9 cellular contexts compared by ENCODE assay signal in genomic region chr19:31220540-31220939, GRCh38.
DNase-seq lines count a peak whose midpoint lies in the region; ATAC-seq, FAIRE-seq and TF ChIP-seq lines count a peak whose summit lies in the region.
"Had no signal": no experiment of that assay in that cellular context is flagged by ENCODE, and none has a peak within 500 bp of the region (broad histone marks: within the 10 kb centered on the region; RNA-seq: fewer than 3 reads in every experiment).

No MANE protein-coding gene starts in this region.

- H3K4me1 Mint-ChIP-seq in activated CD8-positive, alpha-beta memory T cell treated with anti-CD3 and anti-CD28 coated beads, Interleukin-2, amount 10 ng/mL, durations not matched to agents 7 days and 5 days = peaks cover 19% of the 10 kb centered on the region
- peaks cover 12% of the 10 kb centered on the region for H3K4me1 Mint-ChIP-seq in stimulated activated effector memory CD8-positive, alpha-beta T cell treated with anti-CD3 and anti-CD28 coated beads, Interleukin-12 subunit alpha, Interleukin-12 subunit beta, amount 100 ng/mL, for 72 hours
- no peaks in the 10 kb centered on the region for H3K4me1 Mint-ChIP-seq in glutamatergic neuron (ENCODE audit: low read depth, unreplicated experiment)

- H3K36me3 Mint-ChIP-seq in activated CD8-positive, alpha-beta memory T cell treated with anti-CD3 and anti-CD28 coated beads, Interleukin-2, amount 10 ng/mL, durations not matched to agents 7 days and 5 days = peaks cover 11% of the 10 kb centered on the region
- H3K36me3 Mint-ChIP-seq in stimulated activated effector memory CD8-positive, alpha-beta T cell treated with anti-CD3 and anti-CD28 coated beads, Interleukin-12 subunit alpha, Interleukin-12 subunit beta, amount 100 ng/mL, for 72 hours = no peaks in the 10 kb centered on the region
- H3K36me3 Mint-ChIP-seq in glutamatergic neuron (ENCODE audit: unreplicated experiment) = no peaks in the 10 kb centered on the region

- in situ Hi-C loops in K562 (cut with MboI) = no loop called here

- CTCF ChIA-PET in activated CD8-positive, alpha-beta memory T cell treated with anti-CD3 and anti-CD28 coated beads, Interleukin-2, amount 10 ng/mL, durations not matched to agents 7 days and 5 days (lab: Charles Lee) = no interaction called here
- CTCF ChIA-PET in K562 (lab: Yijun Ruan, JAX; ENCODE audit: low intra/inter-chr PET ratio) = no interaction called here

- H3K9me1 ChIP-seq in K562 (ENCODE audit: control insufficient read depth, insufficient read depth, low read length) = no peaks in the 10 kb centered on the region

- ATAC-seq in activated CD8-positive, alpha-beta memory T cell treated with anti-CD3 and anti-CD28 coated beads, Interleukin-2, amount 10 ng/mL, durations not matched to agents 7 days and 5 days = peak; percentile 68
- peak; percentile 75 for ATAC-seq in K562
- peak; percentile 85 for ATAC-seq in stimulated activated effector memory CD8-positive, alpha-beta T cell treated with anti-CD3 and anti-CD28 coated beads, Interleukin-12 subunit alpha, Interleukin-12 subunit beta, amount 100 ng/mL, for 72 hours
- ATAC-seq: Panc1 had no signal

- H3K9me3 ChIP-seq in K562 (replicated peaks; ENCODE audit: control insufficient read depth, insufficient read depth, low read depth, low read length) = no peaks in the 10 kb centered on the region

- peak overlapping the region; percentile 85 for H2AFZ ChIP-seq in K562 (ENCODE audit: low read depth, low read length)

- H3K79me2 ChIP-seq in K562 (ENCODE audit: control insufficient read depth, insufficient read depth, low read length) = no peaks in the 10 kb centered on the region

- no peak for TF ChIP-seq POLR2A in K562 (conservative IDR thresholded peaks at IDR 0.05)

- intact Hi-C loops in K562 (cut with micrococcal nuclease) = no loop called here

- WGBS in K562 (ENCODE audit: insufficient coverage, low coverage, missing lambda C conversion rate) = 0% methylated on average over 2 of the region's 2 CpGs

- no peak overlapping the region for H3K27ac ChIP-seq in K562 (ENCODE audit: extremely low read depth, low read depth, low read length)

- H3K4me1 ChIP-seq in K562 (replicated peaks in 1 of 2; ENCODE audit: control insufficient read depth in 2 of 2, insufficient read depth in 2 of 2, low read length in 2 of 2) = no peaks in the 10 kb centered on the region

- H3K9ac ChIP-seq in K562 (ENCODE audit: insufficient read depth in 1 of 2, low read depth in 2 of 2, low read length in 2 of 2) = no peak overlapping the region

- H3K4me2 ChIP-seq in K562 (ENCODE audit: insufficient read depth, low read length) = no peak overlapping the region

- POLR2A ChIA-PET in K562 (lab: Yijun Ruan, JAX) = no interaction called here

- H3K27ac Mint-ChIP-seq in activated CD8-positive, alpha-beta memory T cell treated with anti-CD3 and anti-CD28 coated beads, Interleukin-2, amount 10 ng/mL, durations not matched to agents 7 days and 5 days = no peak overlapping the region
- peak overlapping the region; percentile 72 for H3K27ac Mint-ChIP-seq in stimulated activated effector memory CD8-positive, alpha-beta T cell treated with anti-CD3 and anti-CD28 coated beads, Interleukin-12 subunit alpha, Interleukin-12 subunit beta, amount 100 ng/mL, for 72 hours
- no peak overlapping the region for H3K27ac Mint-ChIP-seq in glutamatergic neuron (ENCODE audit: unreplicated experiment)

- TF ChIP-seq RAD21 in K562 (CRISPR knock-in tag; conservative IDR thresholded peaks at IDR 0.05 in 1 of 2, IDR thresholded peaks at IDR 0.05 in 1 of 2) = no peak

- H3K9me3 Mint-ChIP-seq in activated CD8-positive, alpha-beta memory T cell treated with anti-CD3 and anti-CD28 coated beads, Interleukin-2, amount 10 ng/mL, durations not matched to agents 7 days and 5 days (ENCODE audit: low read depth) = peaks cover 5% of the 10 kb centered on the region
- peaks cover 8% of the 10 kb centered on the region for H3K9me3 Mint-ChIP-seq in stimulated activated effector memory CD8-positive, alpha-beta T cell treated with anti-CD3 and anti-CD28 coated beads, Interleukin-12 subunit alpha, Interleukin-12 subunit beta, amount 100 ng/mL, for 72 hours
- peaks cover 2% of the 10 kb centered on the region for H3K9me3 Mint-ChIP-seq in glutamatergic neuron (ENCODE audit: unreplicated experiment)

- peak; percentile 67 for DNase-seq in activated CD8-positive, alpha-beta memory T cell treated with anti-CD3 and anti-CD28 coated beads, Interleukin-2, amount 10 ng/mL, durations not matched to agents 7 days and 5 days
- no peak for DNase-seq in activated CD8-positive, alpha-beta memory T cell treated with anti-CD3 and anti-CD28 coated beads for 24 hours
- DNase-seq in OCI-M1 (lab: John Stamatoyannopoulos, UW) (peak; percentile 47), K562 (ENCODE audit: extremely low read depth in 1 of 4, low spot score in 3 of 4) (peak; percentile 14 to 27 (median 16)), epidermal melanocyte (ENCODE audit: insufficient read length, low spot score) (no peak), glutamatergic neuron (no peak), NCI-H2107 treated with DMSO at 0.1 percent for 48 hours (lab: John Stamatoyannopoulos, UW; ENCODE audit: unreplicated experiment) (no peak)
- DNase-seq in stimulated activated effector memory CD8-positive, alpha-beta T cell treated with anti-CD3 and anti-CD28 coated beads, Interleukin-12 subunit alpha, Interleukin-12 subunit beta, amount 100 ng/mL, for 72 hours (ENCODE audit: low spot score in 2 of 2) = no peak

- no peaks in the 10 kb centered on the region for H4K20me1 ChIP-seq in K562 (replicated peaks; ENCODE audit: control insufficient read depth, insufficient read depth, low read length)

- H3K27me3 ChIP-seq in K562 (ENCODE audit: control insufficient read depth in 2 of 2, insufficient read depth in 2 of 2, low read length in 2 of 2) = no peaks in the 10 kb centered on the region

- no peaks in the 10 kb centered on the region for H3K27me3 Mint-ChIP-seq in activated CD8-positive, alpha-beta memory T cell treated with anti-CD3 and anti-CD28 coated beads, Interleukin-2, amount 10 ng/mL, durations not matched to agents 7 days and 5 days
- H3K27me3 Mint-ChIP-seq in glutamatergic neuron (ENCODE audit: unreplicated experiment) = no peaks in the 10 kb centered on the region

- no peak for TF ChIP-seq EP300 in K562 (IDR thresholded peaks at IDR 0.05; ENCODE audit: low read length)

- no peak overlapping the region for H3K4me3 ChIP-seq in K562

- FAIRE-seq in K562 (lab: Jason Lieb, UNC) = peak; percentile 82

- H3K4me3 Mint-ChIP-seq in activated CD8-positive, alpha-beta memory T cell treated with anti-CD3 and anti-CD28 coated beads, Interleukin-2, amount 10 ng/mL, durations not matched to agents 7 days and 5 days = no peak overlapping the region
- no peak overlapping the region for H3K4me3 Mint-ChIP-seq in stimulated activated effector memory CD8-positive, alpha-beta T cell treated with anti-CD3 and anti-CD28 coated beads, Interleukin-12 subunit alpha, Interleukin-12 subunit beta, amount 100 ng/mL, for 72 hours
- H3K4me3 Mint-ChIP-seq in glutamatergic neuron (ENCODE audit: unreplicated experiment) = no peak overlapping the region

- no TSS peak for BruUV-seq in K562 (replicated peaks; lab: Mats Ljungman, UMichigan)

- no peak for TF ChIP-seq CTCF in K562 (IDR thresholded peaks at IDR 0.05 in 2 of 3, conservative IDR thresholded peaks at IDR 0.05 in 1 of 3; ENCODE audit: insufficient read depth in 2 of 3, low read depth in 1 of 3, low read length in 3 of 3)
- TF ChIP-seq CTCF in glutamatergic neuron (IDR thresholded peaks at IDR 0.05; ENCODE audit: partially characterized antibody, unreplicated experiment) = no peak

- no peaks in the 10 kb centered on the region for H3K36me3 ChIP-seq in K562 (ENCODE audit: control insufficient read depth, insufficient read depth, low read length)

TF ChIP-seq in K562, 482 proteins besides CTCF, POLR2A, EP300 and RAD21 (continues in another document):
- TF ChIP-seq FOS (IDR thresholded peaks at IDR 0.05; ENCODE audit: extremely low read depth, insufficient read length) = no peak
- peak; percentile 37 to 54; a peak in 2 of 4 replicates for TF ChIP-seq SIX5 (IDR thresholded peaks at IDR 0.05; ENCODE audit: borderline replicate concordance in 1 of 2, insufficient read depth in 1 of 2, low read depth in 1 of 2, low read length in 2 of 2)
- peak; percentile 81 for TF ChIP-seq HCFC1 (IDR thresholded peaks at IDR 0.05; ENCODE audit: low read depth, low read length)
- TF ChIP-seq TOE1 (IDR thresholded peaks at IDR 0.05; ENCODE audit: borderline replicate concordance) = peak; percentile 91
- no peak for TF ChIP-seq TOE1 (CRISPR knock-in tag; IDR thresholded peaks at IDR 0.05; ENCODE audit: borderline replicate concordance, low read depth)
- TF ChIP-seq SPI1 (IDR thresholded peaks at IDR 0.05; ENCODE audit: borderline replicate concordance, low read depth, low read length) = peak; percentile 32; the same call in 1 of the 2 replicates
- TF ChIP-seq RAD51 (IDR thresholded peaks at IDR 0.05; ENCODE audit: borderline replicate concordance, low read depth) = peak; percentile 76; the same call in 1 of the 2 replicates
- peak; percentile 93 for TF ChIP-seq USF2 (CRISPR knock-in tag; IDR thresholded peaks at IDR 0.05)
- TF ChIP-seq ZNF143 (CRISPR knock-in tag; IDR thresholded peaks at IDR 0.05) = peak; percentile 68
- TF ChIP-seq CREM (IDR thresholded peaks at IDR 0.05; ENCODE audit: low read depth) = 0 out of 2 replicates have a peak, but pooled peaks have one; percentile 26
- TF ChIP-seq GABPA (tag; conservative IDR thresholded peaks at IDR 0.05; ENCODE audit: low read depth) = peak; percentile 53
- peak; percentile 29 for TF ChIP-seq CBFA2T2 (conservative IDR thresholded peaks at IDR 0.05)

Comparison
In these comparisons a context has a peak if more than half of its experiments do, and no peak if none do; other contexts are left out.
1. DNase-seq: peak in activated CD8-positive, alpha-beta memory T cell treated with anti-CD3 and anti-CD28 coated beads, Interleukin-2, amount 10 ng/mL, durations not matched to agents 7 days and 5 days (single experiment), OCI-M1 (single experiment) and K562 (4 of 4); none in activated CD8-positive, alpha-beta memory T cell treated with anti-CD3 and anti-CD28 coated beads for 24 hours (single experiment), stimulated activated effector memory CD8-positive, alpha-beta T cell treated with anti-CD3 and anti-CD28 coated beads, Interleukin-12 subunit alpha, Interleukin-12 subunit beta, amount 100 ng/mL, for 72 hours (0 of 2), epidermal melanocyte (single experiment), glutamatergic neuron (single experiment) and NCI-H2107 treated with DMSO at 0.1 percent for 48 hours (single experiment).
2. Peak in every context shown above with its lines, with median percentiles within 50 percentile points of each other: ATAC-seq.